ENCODE assay signal across 1 cellular context in the genomic region with DNA sequence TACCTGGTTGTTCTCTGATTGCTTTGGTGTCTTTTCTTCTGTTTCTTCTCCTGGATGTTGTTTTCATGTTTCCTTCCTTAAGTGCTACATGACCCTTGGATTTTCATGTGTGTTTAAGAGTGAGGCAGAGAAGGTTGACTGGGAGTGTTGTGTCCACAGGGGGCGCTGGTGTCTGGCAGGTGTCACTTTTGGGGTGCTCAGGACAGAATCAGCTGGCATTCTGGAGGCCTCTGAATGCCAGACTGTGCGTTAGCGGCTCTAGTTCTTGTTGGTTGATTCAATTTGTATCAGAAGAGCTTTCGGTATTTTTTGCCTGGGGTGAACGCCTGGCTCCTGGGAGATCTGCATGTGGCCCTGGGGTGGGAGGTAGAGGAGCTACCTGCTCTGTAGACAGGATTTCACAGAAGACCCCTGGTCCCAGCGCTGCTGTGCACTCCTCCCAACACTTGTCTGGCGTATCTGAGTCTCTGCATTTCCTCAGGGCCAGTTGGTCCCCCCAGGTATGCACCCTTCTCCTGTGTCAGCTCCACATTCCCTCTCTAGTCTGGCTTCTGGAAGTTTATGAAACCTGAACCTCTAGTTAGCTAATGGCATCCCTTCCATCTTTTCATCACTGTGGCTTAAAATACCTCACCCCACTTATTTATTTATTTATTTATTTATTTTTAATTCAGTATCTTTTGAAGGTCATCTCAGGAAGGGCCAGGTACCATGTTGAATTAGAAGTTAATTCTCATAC.
TF ChIP-seq lines count a peak whose summit lies in the region.

No MANE protein-coding gene starts in this region.

TF ChIP-seq in WTC11, 78 proteins besides CTCF, POLR2A, EP300 and RAD21 (continued from another document):
- TF ChIP-seq, protein P1, sequence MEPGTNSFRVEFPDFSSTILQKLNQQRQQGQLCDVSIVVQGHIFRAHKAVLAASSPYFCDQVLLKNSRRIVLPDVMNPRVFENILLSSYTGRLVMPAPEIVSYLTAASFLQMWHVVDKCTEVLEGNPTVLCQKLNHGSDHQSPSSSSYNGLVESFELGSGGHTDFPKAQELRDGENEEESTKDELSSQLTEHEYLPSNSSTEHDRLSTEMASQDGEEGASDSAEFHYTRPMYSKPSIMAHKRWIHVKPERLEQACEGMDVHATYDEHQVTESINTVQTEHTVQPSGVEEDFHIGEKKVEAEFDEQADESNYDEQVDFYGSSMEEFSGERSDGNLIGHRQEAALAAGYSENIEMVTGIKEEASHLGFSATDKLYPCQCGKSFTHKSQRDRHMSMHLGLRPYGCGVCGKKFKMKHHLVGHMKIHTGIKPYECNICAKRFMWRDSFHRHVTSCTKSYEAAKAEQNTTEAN (CRISPR knock-in tag; IDR thresholded peaks at IDR 0.05), result no peak
- TF ChIP-seq PRRX2 (CRISPR knock-in tag; IDR thresholded peaks at IDR 0.05), result no peak
- no peak for TF ChIP-seq TEAD1 (CRISPR knock-in tag; IDR thresholded peaks at IDR 0.05)
- TF ChIP-seq ZNF423 (CRISPR knock-in tag; IDR thresholded peaks at IDR 0.05), result no peak
- TF ChIP-seq, protein P2, sequence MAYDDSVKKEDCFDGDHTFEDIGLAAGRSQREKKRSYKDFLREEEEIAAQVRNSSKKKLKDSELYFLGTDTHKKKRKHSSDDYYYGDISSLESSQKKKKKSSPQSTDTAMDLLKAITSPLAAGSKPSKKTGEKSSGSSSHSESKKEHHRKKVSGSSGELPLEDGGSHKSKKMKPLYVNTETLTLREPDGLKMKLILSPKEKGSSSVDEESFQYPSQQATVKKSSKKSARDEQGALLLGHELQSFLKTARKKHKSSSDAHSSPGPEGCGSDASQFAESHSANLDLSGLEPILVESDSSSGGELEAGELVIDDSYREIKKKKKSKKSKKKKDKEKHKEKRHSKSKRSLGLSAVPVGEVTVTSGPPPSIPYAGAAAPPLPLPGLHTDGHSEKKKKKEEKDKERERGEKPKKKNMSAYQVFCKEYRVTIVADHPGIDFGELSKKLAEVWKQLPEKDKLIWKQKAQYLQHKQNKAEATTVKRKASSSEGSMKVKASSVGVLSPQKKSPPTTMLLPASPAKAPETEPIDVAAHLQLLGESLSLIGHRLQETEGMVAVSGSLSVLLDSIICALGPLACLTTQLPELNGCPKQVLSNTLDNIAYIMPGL (CRISPR knock-in tag; IDR thresholded peaks at IDR 0.05), result no peak
- TF ChIP-seq TP53 (CRISPR knock-in tag; IDR thresholded peaks at IDR 0.05), result no peak
- TF ChIP-seq CREM (CRISPR knock-in tag; IDR thresholded peaks at IDR 0.05), result no peak
- TF ChIP-seq NFE2L1 (CRISPR knock-in tag; IDR thresholded peaks at IDR 0.05), result no peak
- no peak for TF ChIP-seq ZNF219 (CRISPR knock-in tag; IDR thresholded peaks at IDR 0.05; ENCODE audit: borderline replicate concordance)
- TF ChIP-seq, protein P3, sequence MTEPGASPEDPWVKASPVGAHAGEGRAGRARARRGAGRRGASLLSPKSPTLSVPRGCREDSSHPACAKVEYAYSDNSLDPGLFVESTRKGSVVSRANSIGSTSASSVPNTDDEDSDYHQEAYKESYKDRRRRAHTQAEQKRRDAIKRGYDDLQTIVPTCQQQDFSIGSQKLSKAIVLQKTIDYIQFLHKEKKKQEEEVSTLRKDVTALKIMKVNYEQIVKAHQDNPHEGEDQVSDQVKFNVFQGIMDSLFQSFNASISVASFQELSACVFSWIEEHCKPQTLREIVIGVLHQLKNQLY (CRISPR knock-in tag; IDR thresholded peaks at IDR 0.05), result no peak
- TF ChIP-seq, protein P4, sequence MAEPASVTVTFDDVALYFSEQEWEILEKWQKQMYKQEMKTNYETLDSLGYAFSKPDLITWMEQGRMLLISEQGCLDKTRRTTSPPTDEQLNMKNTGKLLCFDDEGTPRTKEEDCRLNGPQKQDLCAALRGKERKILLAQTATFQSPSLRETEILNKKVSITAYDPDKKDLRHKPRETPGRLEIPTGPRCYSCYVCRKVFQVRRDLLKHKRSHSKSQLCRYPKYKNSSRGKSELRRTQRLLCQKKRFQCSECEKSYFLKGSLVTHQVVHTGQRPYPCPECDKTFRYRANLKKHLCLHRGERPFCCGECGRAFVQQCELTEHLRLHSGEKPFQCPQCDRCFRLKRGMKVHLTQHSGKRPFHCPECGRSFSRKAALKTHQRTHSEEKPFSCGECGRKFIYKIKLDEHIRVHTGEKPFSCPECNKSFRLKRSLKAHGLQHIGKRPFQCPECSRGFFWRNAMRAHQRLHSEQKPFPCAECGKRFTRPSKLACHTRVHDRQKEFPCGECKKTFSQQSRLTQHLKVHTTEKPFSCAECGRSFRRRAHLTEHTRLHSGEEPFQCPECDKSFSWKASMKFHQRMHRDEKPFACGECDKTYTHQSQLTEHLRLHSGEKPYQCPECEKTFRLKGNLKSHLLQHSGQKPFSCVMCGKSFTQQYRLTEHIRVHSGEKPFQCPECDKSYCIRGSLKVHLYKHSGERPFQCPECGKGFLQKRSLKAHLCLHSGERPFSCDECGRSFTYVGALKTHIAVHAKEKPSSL (CRISPR knock-in tag; conservative IDR thresholded peaks at IDR 0.05), result no peak
- TF ChIP-seq, protein P5, sequence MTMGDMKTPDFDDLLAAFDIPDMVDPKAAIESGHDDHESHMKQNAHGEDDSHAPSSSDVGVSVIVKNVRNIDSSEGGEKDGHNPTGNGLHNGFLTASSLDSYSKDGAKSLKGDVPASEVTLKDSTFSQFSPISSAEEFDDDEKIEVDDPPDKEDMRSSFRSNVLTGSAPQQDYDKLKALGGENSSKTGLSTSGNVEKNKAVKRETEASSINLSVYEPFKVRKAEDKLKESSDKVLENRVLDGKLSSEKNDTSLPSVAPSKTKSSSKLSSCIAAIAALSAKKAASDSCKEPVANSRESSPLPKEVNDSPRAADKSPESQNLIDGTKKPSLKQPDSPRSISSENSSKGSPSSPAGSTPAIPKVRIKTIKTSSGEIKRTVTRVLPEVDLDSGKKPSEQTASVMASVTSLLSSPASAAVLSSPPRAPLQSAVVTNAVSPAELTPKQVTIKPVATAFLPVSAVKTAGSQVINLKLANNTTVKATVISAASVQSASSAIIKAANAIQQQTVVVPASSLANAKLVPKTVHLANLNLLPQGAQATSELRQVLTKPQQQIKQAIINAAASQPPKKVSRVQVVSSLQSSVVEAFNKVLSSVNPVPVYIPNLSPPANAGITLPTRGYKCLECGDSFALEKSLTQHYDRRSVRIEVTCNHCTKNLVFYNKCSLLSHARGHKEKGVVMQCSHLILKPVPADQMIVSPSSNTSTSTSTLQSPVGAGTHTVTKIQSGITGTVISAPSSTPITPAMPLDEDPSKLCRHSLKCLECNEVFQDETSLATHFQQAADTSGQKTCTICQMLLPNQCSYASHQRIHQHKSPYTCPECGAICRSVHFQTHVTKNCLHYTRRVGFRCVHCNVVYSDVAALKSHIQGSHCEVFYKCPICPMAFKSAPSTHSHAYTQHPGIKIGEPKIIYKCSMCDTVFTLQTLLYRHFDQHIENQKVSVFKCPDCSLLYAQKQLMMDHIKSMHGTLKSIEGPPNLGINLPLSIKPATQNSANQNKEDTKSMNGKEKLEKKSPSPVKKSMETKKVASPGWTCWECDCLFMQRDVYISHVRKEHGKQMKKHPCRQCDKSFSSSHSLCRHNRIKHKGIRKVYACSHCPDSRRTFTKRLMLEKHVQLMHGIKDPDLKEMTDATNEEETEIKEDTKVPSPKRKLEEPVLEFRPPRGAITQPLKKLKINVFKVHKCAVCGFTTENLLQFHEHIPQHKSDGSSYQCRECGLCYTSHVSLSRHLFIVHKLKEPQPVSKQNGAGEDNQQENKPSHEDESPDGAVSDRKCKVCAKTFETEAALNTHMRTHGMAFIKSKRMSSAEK (CRISPR knock-in tag; IDR thresholded peaks at IDR 0.05; ENCODE audit: borderline replicate concordance), result no peak
- no peak for TF ChIP-seq TCF7 (CRISPR knock-in tag; IDR thresholded peaks at IDR 0.05; ENCODE audit: low read depth)
- TF ChIP-seq, protein P6, sequence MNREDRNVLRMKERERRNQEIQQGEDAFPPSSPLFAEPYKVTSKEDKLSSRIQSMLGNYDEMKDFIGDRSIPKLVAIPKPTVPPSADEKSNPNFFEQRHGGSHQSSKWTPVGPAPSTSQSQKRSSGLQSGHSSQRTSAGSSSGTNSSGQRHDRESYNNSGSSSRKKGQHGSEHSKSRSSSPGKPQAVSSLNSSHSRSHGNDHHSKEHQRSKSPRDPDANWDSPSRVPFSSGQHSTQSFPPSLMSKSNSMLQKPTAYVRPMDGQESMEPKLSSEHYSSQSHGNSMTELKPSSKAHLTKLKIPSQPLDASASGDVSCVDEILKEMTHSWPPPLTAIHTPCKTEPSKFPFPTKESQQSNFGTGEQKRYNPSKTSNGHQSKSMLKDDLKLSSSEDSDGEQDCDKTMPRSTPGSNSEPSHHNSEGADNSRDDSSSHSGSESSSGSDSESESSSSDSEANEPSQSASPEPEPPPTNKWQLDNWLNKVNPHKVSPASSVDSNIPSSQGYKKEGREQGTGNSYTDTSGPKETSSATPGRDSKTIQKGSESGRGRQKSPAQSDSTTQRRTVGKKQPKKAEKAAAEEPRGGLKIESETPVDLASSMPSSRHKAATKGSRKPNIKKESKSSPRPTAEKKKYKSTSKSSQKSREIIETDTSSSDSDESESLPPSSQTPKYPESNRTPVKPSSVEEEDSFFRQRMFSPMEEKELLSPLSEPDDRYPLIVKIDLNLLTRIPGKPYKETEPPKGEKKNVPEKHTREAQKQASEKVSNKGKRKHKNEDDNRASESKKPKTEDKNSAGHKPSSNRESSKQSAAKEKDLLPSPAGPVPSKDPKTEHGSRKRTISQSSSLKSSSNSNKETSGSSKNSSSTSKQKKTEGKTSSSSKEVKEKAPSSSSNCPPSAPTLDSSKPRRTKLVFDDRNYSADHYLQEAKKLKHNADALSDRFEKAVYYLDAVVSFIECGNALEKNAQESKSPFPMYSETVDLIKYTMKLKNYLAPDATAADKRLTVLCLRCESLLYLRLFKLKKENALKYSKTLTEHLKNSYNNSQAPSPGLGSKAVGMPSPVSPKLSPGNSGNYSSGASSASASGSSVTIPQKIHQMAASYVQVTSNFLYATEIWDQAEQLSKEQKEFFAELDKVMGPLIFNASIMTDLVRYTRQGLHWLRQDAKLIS (CRISPR knock-in tag; IDR thresholded peaks at IDR 0.05; ENCODE audit: borderline replicate concordance), result no peak
- TF ChIP-seq, protein P7, sequence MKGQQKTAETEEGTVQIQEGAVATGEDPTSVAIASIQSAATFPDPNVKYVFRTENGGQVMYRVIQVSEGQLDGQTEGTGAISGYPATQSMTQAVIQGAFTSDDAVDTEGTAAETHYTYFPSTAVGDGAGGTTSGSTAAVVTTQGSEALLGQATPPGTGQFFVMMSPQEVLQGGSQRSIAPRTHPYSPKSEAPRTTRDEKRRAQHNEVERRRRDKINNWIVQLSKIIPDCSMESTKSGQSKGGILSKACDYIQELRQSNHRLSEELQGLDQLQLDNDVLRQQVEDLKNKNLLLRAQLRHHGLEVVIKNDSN (CRISPR knock-in tag; IDR thresholded peaks at IDR 0.05), result no peak
TF ChIP-seq in WTC11: peak in this region for 0.
